16 cellular contexts compared by ENCODE assay signal in the genomic region with DNA sequence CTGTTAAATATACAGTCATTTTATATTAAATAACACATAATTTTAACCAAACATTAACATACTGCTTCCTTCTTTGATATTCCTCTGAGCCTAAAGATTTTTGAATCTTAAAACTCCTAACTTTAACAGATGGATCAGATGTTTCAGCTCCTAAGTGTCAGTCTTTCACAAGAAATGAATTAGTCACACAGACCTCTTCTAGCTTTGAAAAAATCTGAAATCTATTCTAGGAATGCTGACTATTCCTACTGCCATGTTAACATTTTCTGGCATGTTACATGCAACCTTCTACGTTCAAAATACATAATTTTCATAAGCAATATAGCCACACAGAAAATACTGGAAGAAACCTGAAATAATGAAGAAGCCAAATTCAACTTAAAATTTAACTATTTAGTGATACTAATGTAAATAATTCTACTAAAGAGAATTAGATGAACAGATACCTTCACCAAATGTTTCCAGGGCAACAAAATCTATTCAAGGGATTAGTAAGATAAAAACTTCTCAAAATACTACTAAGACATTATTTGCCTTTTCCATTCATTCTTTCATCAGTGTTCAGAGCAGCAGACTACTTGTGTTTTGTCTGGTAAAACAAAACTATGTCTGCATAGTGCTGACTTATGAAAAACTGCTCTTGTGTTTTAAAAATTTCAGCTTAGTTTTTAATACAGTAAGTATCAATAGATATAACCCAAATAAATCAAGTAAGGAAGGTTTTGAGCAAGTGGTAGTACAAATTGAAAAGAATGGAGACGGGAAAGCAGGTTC. TPM values are rescaled to one million over a fixed set of nuclear protein-coding genes. Genes with fewer than 3 reads are reported as not detected.
DNase-seq lines count a peak whose midpoint lies in the region; ATAC-seq, FAIRE-seq and TF ChIP-seq lines count a peak whose summit lies in the region.
"Had no signal": no experiment of that assay in that cellular context is flagged by ENCODE, and none has a peak within 500 bp of the region (broad histone marks: within the 10 kb centered on the region; RNA-seq: fewer than 3 reads in every experiment).

No MANE protein-coding gene starts in this region.

- H3K9me2 ChIP-seq in Loucy (replicated peaks; ENCODE audit: low read depth, low read length) = no peaks in the 10 kb centered on the region

- intact Hi-C loops in K562 (cut with micrococcal nuclease) = no loop called here

- no peaks in the 10 kb centered on the region for H3K9me1 ChIP-seq in K562 (ENCODE audit: control insufficient read depth, insufficient read depth, low read length)

- H3K4me2 ChIP-seq in Loucy (ENCODE audit: low read depth, low read length, poor library complexity, severe bottlenecking) = peak overlapping the region; percentile 14
- H3K4me2 ChIP-seq in K562 (ENCODE audit: insufficient read depth, low read length) = no peak overlapping the region

- H3K9me3 ChIP-seq in Loucy (ENCODE audit: insufficient read depth, low read depth, low read length) (no peaks in the 10 kb centered on the region), K562 (replicated peaks; ENCODE audit: control insufficient read depth, insufficient read depth, low read depth, low read length) (no peaks in the 10 kb centered on the region)

- TF ChIP-seq EP300 in K562 (IDR thresholded peaks at IDR 0.05; ENCODE audit: low read length) = no peak

- ATAC-seq in K562 (no peak), GM19452 (IDR thresholded peaks at IDR 0.05; ENCODE audit: unreplicated experiment) (no peak)

- CTCF ChIA-PET in K562 (lab: Yijun Ruan, JAX; ENCODE audit: low intra/inter-chr PET ratio) = interaction anchor here (0.6 kb wide), 1 partner anchor 46 kb away, joined by 3 read pairs; no protein-coding TSS in a partner anchor

- H3K36me3 ChIP-seq in Loucy (ENCODE audit: insufficient read depth, low read length) (no peaks in the 10 kb centered on the region), K562 (ENCODE audit: control insufficient read depth, insufficient read depth, low read length) (peaks cover 3% of the 10 kb centered on the region; the same call in 1 of the 3 replicates)

- no peak for FAIRE-seq in K562 (lab: Jason Lieb, UNC)

- no peak for TF ChIP-seq POLR2A in K562 (conservative IDR thresholded peaks at IDR 0.05)

- H2AFZ ChIP-seq in Loucy (ENCODE audit: low read length) = no peak overlapping the region
- no peak overlapping the region for H2AFZ ChIP-seq in K562 (ENCODE audit: low read depth, low read length)

- in situ Hi-C loops in K562 (cut with MboI) = no loop called here

- peaks cover 82% of the 10 kb centered on the region for H3K79me2 ChIP-seq in Loucy (ENCODE audit: insufficient read depth, low read length)
- H3K79me2 ChIP-seq in K562 (ENCODE audit: control insufficient read depth, insufficient read depth, low read length) = peaks cover 73% of the 10 kb centered on the region

- DNase-seq in AG08395 (ENCODE audit: low spot score) = peak; percentile 55
- no peak for DNase-seq in K562 (ENCODE audit: extremely low read depth in 1 of 4, low spot score in 3 of 4)
- peak; percentile 87 for DNase-seq in iris pigment epithelial cell (ENCODE audit: low read depth)
- DNase-seq in activated gamma-delta T cell treated with Interleukin-2 at 50 U/mL for 16 hours = no peak
- DNase-seq in NCI-H128 (lab: John Stamatoyannopoulos, UW; ENCODE audit: unreplicated experiment) = no peak
- no peak for DNase-seq in stimulated activated CD4-positive, alpha-beta T cell treated with anti-CD3 and anti-CD28 coated beads, Interleukin-15, amount 100 ng/mL, for 24 hours
- DNase-seq: activated CD4-positive, alpha-beta T cell treated with anti-CD3 and anti-CD28 coated beads for 1 hour; activated T-cell treated with anti-CD3 and anti-CD28 coated beads, Interleukin-2, amount 50 U/mL, for 24 hours; cerebellar nuclear complex; foreskin melanocyte; left cardiac atrium; NCI-H1092 treated with DMSO at 0.1 percent for 48 hours; NCI-H524 treated with DMSO at 0.1 percent for 48 hours; stimulated activated CD8-positive, alpha-beta memory T cell treated with anti-CD3 and anti-CD28 coated beads, Interleukin-4, amount 100 ng/mL, for 48 hours had no signal

- H3K4me1 ChIP-seq in Loucy (ENCODE audit: insufficient read depth, low read length, poor library complexity, severe bottlenecking) (peaks cover 17% of the 10 kb centered on the region), K562 (replicated peaks in 1 of 2; ENCODE audit: control insufficient read depth in 2 of 2, insufficient read depth in 2 of 2, low read length in 2 of 2) (no peaks in the 10 kb centered on the region; a peak in 1 of 5 replicates)

- H4K20me1 ChIP-seq in Loucy (ENCODE audit: insufficient read depth, low read length, poor library complexity, severe bottlenecking) = peaks cover 33% of the 10 kb centered on the region
- H4K20me1 ChIP-seq in K562 (replicated peaks; ENCODE audit: control insufficient read depth, insufficient read depth, low read length) = no peaks in the 10 kb centered on the region

- H3K9ac ChIP-seq in Loucy (ENCODE audit: low read depth, low read length, poor library complexity, severe bottlenecking) (no peak overlapping the region), K562 (ENCODE audit: insufficient read depth in 1 of 2, low read depth in 2 of 2, low read length in 2 of 2) (no peak overlapping the region)

- H3K27ac ChIP-seq in K562 (ENCODE audit: extremely low read depth, low read depth, low read length) = no peak overlapping the region

- POLR2A ChIA-PET in K562 (lab: Yijun Ruan, JAX) = interaction anchor here (0.5 to 0.7 kb wide), 3 partner anchors 8 to 261 kb away, joined by 3 read pairs; no protein-coding TSS in a partner anchor

- no peaks in the 10 kb centered on the region for H3F3A ChIP-seq in Loucy (ENCODE audit: low read depth)

- BruUV-seq in K562 (replicated peaks; lab: Mats Ljungman, UMichigan) = no TSS peak

- TF ChIP-seq CTCF in Loucy (conservative IDR thresholded peaks at IDR 0.05; ENCODE audit: low read length) = no peak
- TF ChIP-seq CTCF in K562 (IDR thresholded peaks at IDR 0.05 in 2 of 3, conservative IDR thresholded peaks at IDR 0.05 in 1 of 3; ENCODE audit: insufficient read depth in 2 of 3, low read depth in 1 of 3, low read length in 3 of 3) = no peak

- H3K27me3 ChIP-seq in Loucy (ENCODE audit: insufficient read depth, low read length, poor library complexity, severe bottlenecking) (no peaks in the 10 kb centered on the region), K562 (ENCODE audit: control insufficient read depth in 2 of 2, insufficient read depth in 2 of 2, low read length in 2 of 2) (no peaks in the 10 kb centered on the region)

- H3K4me3 ChIP-seq in Loucy (ENCODE audit: low read length, poor library complexity, severe bottlenecking) = no peak overlapping the region
- no peak overlapping the region for H3K4me3 ChIP-seq in K562

- WGBS in K562 (ENCODE audit: insufficient coverage, low coverage, missing lambda C conversion rate) = 64% methylated on average over 2 of the region's 2 CpGs

- TF ChIP-seq RAD21 in K562 (CRISPR knock-in tag; conservative IDR thresholded peaks at IDR 0.05 in 1 of 2, IDR thresholded peaks at IDR 0.05 in 1 of 2) = no peak

TF ChIP-seq in K562, 482 proteins besides CTCF, POLR2A, EP300 and RAD21:
- TF ChIP-seq, protein P1, sequence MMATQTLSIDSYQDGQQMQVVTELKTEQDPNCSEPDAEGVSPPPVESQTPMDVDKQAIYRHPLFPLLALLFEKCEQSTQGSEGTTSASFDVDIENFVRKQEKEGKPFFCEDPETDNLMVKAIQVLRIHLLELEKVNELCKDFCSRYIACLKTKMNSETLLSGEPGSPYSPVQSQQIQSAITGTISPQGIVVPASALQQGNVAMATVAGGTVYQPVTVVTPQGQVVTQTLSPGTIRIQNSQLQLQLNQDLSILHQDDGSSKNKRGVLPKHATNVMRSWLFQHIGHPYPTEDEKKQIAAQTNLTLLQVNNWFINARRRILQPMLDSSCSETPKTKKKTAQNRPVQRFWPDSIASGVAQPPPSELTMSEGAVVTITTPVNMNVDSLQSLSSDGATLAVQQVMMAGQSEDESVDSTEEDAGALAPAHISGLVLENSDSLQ (IDR thresholded peaks at IDR 0.05) = peak; percentile 25; the same call in 1 of the 2 replicates
- no peak for TF ChIP-seq MYNN (IDR thresholded peaks at IDR 0.05)
- no peak for TF ChIP-seq MYNN (CRISPR knock-in tag; IDR thresholded peaks at IDR 0.05)
- TF ChIP-seq ZNF316 (IDR thresholded peaks at IDR 0.05) = peak; percentile 59
- TF ChIP-seq POLR2AphosphoS2 (IDR thresholded peaks at IDR 0.05; ENCODE audit: low read length) = no peak
- 0 out of 2 replicates have a peak, but pooled peaks have one; percentile 11 for TF ChIP-seq C11orf30 (IDR thresholded peaks at IDR 0.05; ENCODE audit: low read depth)
- TF ChIP-seq CCAR2 (IDR thresholded peaks at IDR 0.05; ENCODE audit: low read depth, low read length) = no peak

RNA-seq across cellular contexts. Expression of gene JMJD1C, which starts 9.2 kb away (rescaled TPM):
- 158 and 301 TPM in 2 replicates for total RNA-seq in K562 (2011; cell fraction: chromatin; rRNA removed; ENCODE audit: low replicate concordance)
- 93.6 and 118 TPM in 2 replicates for total RNA-seq in K562 (2011; cell fraction: nucleolus; rRNA removed)
- 154 and 227 TPM in 2 replicates for total RNA-seq in K562 (2011; cell fraction: nucleoplasm; rRNA removed)
- 33.3 and 39.7 TPM in 2 replicates for total RNA-seq in K562 (2014; rRNA removed)
- total RNA-seq in K562 (2014; rRNA removed; fragmentation: Illumina TruSeq; extraction: Trizol) = 68.0 and 79.3 TPM in 2 replicates
- total RNA-seq in K562 (2015; rRNA removed; fragmentation: Illumina TruSeq; extraction: Trizol) = 57.4 and 58.8 TPM in 2 replicates
- 46.0 and 47.2 TPM in 2 replicates for total RNA-seq in K562 (2021)
- 49.3 and 51.1 TPM in 2 replicates for polyA plus RNA-seq in K562 (2011; rRNA removed)
- 12.9 and 24.3 TPM in 2 replicates for polyA plus RNA-seq in K562 (2011; cell fraction: cytosol; rRNA removed)
- 53.4 and 73.5 TPM in 2 replicates for polyA plus RNA-seq in K562 (2011; cell fraction: nucleus; rRNA removed)
- 26.3 and 30.7 TPM in 2 replicates for polyA plus RNA-seq in K562 (2012)
- polyA plus RNA-seq in K562 (2014; fragmentation: Illumina TruSeq; extraction: Trizol) = 48.1 and 49.3 TPM in 2 replicates
- 10 to 100 TPM; 25.3 to 38.5 TPM for polyA plus RNA-seq in K562 (2014; fragmentation: Nextera tagmentation; extraction: Ambion mirVana)
- polyA plus RNA-seq in K562 (2014; rRNA removed) = 32.3 and 36.1 TPM in 2 replicates
- 164 and 189 TPM in 2 replicates for polyA minus RNA-seq in K562 (2011; rRNA and poly(A)+ RNA removed)
- polyA minus RNA-seq in K562 (2011; cell fraction: cytosol; rRNA and poly(A)+ RNA removed) = 36.8 and 39.6 TPM in 2 replicates
- 86.6 and 187 TPM in 2 replicates for polyA minus RNA-seq in K562 (2011; cell fraction: nucleus; rRNA and poly(A)+ RNA removed)

Comparison
In these comparisons a context has a peak if more than half of its experiments do, and no peak if none do; other contexts are left out.
1. DNase-seq: peak in AG08395 (single experiment) and iris pigment epithelial cell (single experiment); none in K562 (0 of 4), activated gamma-delta T cell treated with Interleukin-2 at 50 U/mL for 16 hours (single experiment), NCI-H128 (single experiment) and stimulated activated CD4-positive, alpha-beta T cell treated with anti-CD3 and anti-CD28 coated beads, Interleukin-15, amount 100 ng/mL, for 24 hours (single experiment).